In genomic region chr16:578870-579405, GRCh38 we compare ENCODE assay signal across 1 cellular context.
TF ChIP-seq lines count a peak whose summit lies in the region.

No MANE protein-coding gene starts in this region.

TF ChIP-seq in GM12878, 131 proteins besides CTCF, POLR2A, EP300 and RAD21:
- TF ChIP-seq RELA (IDR thresholded peaks at IDR 0.05; ENCODE audit: borderline replicate concordance, partially characterized antibody) (no peak), POLR2AphosphoS2 (IDR thresholded peaks at IDR 0.05; ENCODE audit: low read depth, low read length) (no peak), HDAC6 (IDR thresholded peaks at IDR 0.05; ENCODE audit: unreplicated experiment) (no peak), JUNB (IDR thresholded peaks at IDR 0.05) (no peak), SMC3 (IDR thresholded peaks at IDR 0.05; ENCODE audit: borderline replicate concordance, low read length) (peak; percentile 52), FOS (IDR thresholded peaks at IDR 0.05; ENCODE audit: borderline replicate concordance, extremely low read depth, insufficient read length) (no peak), RAD51 (IDR thresholded peaks at IDR 0.05) (no peak), CREM (IDR thresholded peaks at IDR 0.05; ENCODE audit: low read depth) (no peak), ZBTB40 (IDR thresholded peaks at IDR 0.05; ENCODE audit: borderline replicate concordance) (no peak), MYC (IDR thresholded peaks at IDR 0.05; ENCODE audit: insufficient read depth, insufficient read length, insufficient replicate concordance, low read length, severe bottlenecking) (no peak), POU2F2 (IDR thresholded peaks at IDR 0.05; ENCODE audit: borderline replicate concordance, low read depth, low read length) (0 out of 3 replicates have a peak, but pooled peaks have one; percentile 20), YY1 (IDR thresholded peaks at IDR 0.05; ENCODE audit: low read depth, low read length) (0 out of 2 replicates have a peak, but pooled peaks have one; percentile 45), PRDM15 (CRISPR knock-in tag; IDR thresholded peaks at IDR 0.05) (no peak), CHD2 (IDR thresholded peaks at IDR 0.05; ENCODE audit: borderline replicate concordance, low read depth, low read length) (no peak), SP1 (IDR thresholded peaks at IDR 0.05; ENCODE audit: low read depth, low read length) (no peak), BHLHE40 (IDR thresholded peaks at IDR 0.05; ENCODE audit: borderline replicate concordance in 1 of 2, low read depth in 2 of 2, low read length in 1 of 2) (peak; percentile 64 to 90; a peak in 3 of 4 replicates), EGR1 (IDR thresholded peaks at IDR 0.05; ENCODE audit: borderline replicate concordance in 1 of 2, low read depth in 2 of 2, low read length in 2 of 2) (no peak), FOXK2 (IDR thresholded peaks at IDR 0.05) (no peak), SPI1 (IDR thresholded peaks at IDR 0.05; ENCODE audit: borderline replicate concordance, insufficient read depth, low read depth, low read length) (no peak), ASH2L (IDR thresholded peaks at IDR 0.05; ENCODE audit: borderline replicate concordance, low read depth) (no peak), STAT1 (conservative IDR thresholded peaks at IDR 0.05) (no peak), SMARCA5 (IDR thresholded peaks at IDR 0.05) (no peak), SMAD1 (IDR thresholded peaks at IDR 0.05; ENCODE audit: low read depth, partially characterized antibody) (no peak), SUPT20H (IDR thresholded peaks at IDR 0.05; ENCODE audit: borderline replicate concordance, control insufficient read depth, low read depth, low read length) (no peak), PAX8 (IDR thresholded peaks at IDR 0.05) (no peak)
- TF ChIP-seq, protein P1, sequence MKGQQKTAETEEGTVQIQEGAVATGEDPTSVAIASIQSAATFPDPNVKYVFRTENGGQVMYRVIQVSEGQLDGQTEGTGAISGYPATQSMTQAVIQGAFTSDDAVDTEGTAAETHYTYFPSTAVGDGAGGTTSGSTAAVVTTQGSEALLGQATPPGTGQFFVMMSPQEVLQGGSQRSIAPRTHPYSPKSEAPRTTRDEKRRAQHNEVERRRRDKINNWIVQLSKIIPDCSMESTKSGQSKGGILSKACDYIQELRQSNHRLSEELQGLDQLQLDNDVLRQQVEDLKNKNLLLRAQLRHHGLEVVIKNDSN (IDR thresholded peaks at IDR 0.05; ENCODE audit: borderline replicate concordance, extremely low read length, insufficient read depth, low read depth, low read length): no peak
